In genomic region chr1:210381934-210382333, GRCh38 we compare ENCODE assay signal across 2 cellular contexts.
TF ChIP-seq lines count a peak whose summit lies in the region.

No MANE protein-coding gene starts in this region.

TF ChIP-seq in GM23338, 12 proteins besides CTCF, POLR2A, EP300 and RAD21:
- no peak for TF ChIP-seq REST (IDR thresholded peaks at IDR 0.05; ENCODE audit: unreplicated experiment)
- no peak for TF ChIP-seq EZH2phosphoT487 (IDR thresholded peaks at IDR 0.05; ENCODE audit: unreplicated experiment)
- no peak for TF ChIP-seq POLR2AphosphoS5 (IDR thresholded peaks at IDR 0.05; ENCODE audit: low read depth)
- no peak for TF ChIP-seq ZNF331 (CRISPR knock-in tag; IDR thresholded peaks at IDR 0.05; ENCODE audit: low read depth)
- no peak for TF ChIP-seq ETS1 (IDR thresholded peaks at IDR 0.05)

TF ChIP-seq in H1, 55 proteins besides CTCF, POLR2A, EP300 and RAD21:
- no peak for TF ChIP-seq ZNF274 (IDR thresholded peaks at IDR 0.05; ENCODE audit: borderline replicate concordance, extremely low read depth, low read length)
TF ChIP-seq in H1: peak in this region for 0.
